ENCODE assay signal across 1 cellular context in genomic region chr3:159861369-159861987, GRCh38.
TF ChIP-seq lines count a peak whose summit lies in the region.

No MANE protein-coding gene starts in this region.

TF ChIP-seq in GM12878, 131 proteins besides CTCF, POLR2A, EP300 and RAD21 (continued from another document):
- TF ChIP-seq MTA2 (IDR thresholded peaks at IDR 0.05; ENCODE audit: low read depth) = peak; percentile 50; the same call in 1 of the 2 replicates
